22 cellular contexts compared by ENCODE assay signal in genomic region chr15:72866086-72866646, GRCh38.
"Had no signal": no experiment of that assay in that cellular context is flagged by ENCODE, and none has a peak within 500 bp of the region (broad histone marks: within the 10 kb centered on the region; RNA-seq: fewer than 3 reads in every experiment).

No MANE protein-coding gene starts in this region.

- ATAC-seq: activated T-helper 17 cell treated with anti-CD3 and anti-CD28 coated beads, Interleukin-2, amount 50 U/mL, for 72 hours; effector memory CD8-positive, alpha-beta T cell had no signal

- FAIRE-seq: islet of Langerhans had no signal

- DNase-seq: activated B cell treated with CpG ODN at 0.5 μM for 24 hours; activated CD4-positive, alpha-beta memory T cell treated with anti-CD3 and anti-CD28 coated beads, Interleukin-2, amount 10 ng/mL, durations not matched to agents 7 days and 5 days; activated CD4-positive, alpha-beta T cell treated with anti-CD3 and anti-CD28 coated beads for 48 hours; activated naive CD4-positive, alpha-beta T cell; activated naive CD8-positive, alpha-beta T cell treated with anti-CD3 and anti-CD28 coated beads for 36 hours; activated T-cell treated with anti-CD3 and anti-CD28 coated beads, Interleukin-2, amount 50 U/mL, for 1 hour; amniotic stem cell; effector memory CD8-positive, alpha-beta T cell; foreskin melanocyte; glutamatergic neuron; hippocampal formation; midbrain; nephron progenitor cell; nucleus accumbens; posterior cingulate gyrus; retina; stimulated activated CD4-positive, alpha-beta T cell treated with anti-CD3 and anti-CD28 coated beads, Interleukin-12 subunit alpha, Interleukin-12 subunit beta, amount 100 ng/mL, for 4 hours; stimulated activated CD4-positive, alpha-beta T cell treated with anti-CD3 and anti-CD28 coated beads, Interleukin-1b, Interleukin-23, amount 100 ng/mL, for 48 hours; stimulated activated CD8-positive, alpha-beta memory T cell treated with anti-CD3 and anti-CD28 coated beads, Interleukin-4, amount 100 ng/mL, for 48 hours; stimulated activated naive CD4-positive, alpha-beta T cell had no signal
